ENCODE assay signal across 8 cellular contexts in the genomic region with DNA sequence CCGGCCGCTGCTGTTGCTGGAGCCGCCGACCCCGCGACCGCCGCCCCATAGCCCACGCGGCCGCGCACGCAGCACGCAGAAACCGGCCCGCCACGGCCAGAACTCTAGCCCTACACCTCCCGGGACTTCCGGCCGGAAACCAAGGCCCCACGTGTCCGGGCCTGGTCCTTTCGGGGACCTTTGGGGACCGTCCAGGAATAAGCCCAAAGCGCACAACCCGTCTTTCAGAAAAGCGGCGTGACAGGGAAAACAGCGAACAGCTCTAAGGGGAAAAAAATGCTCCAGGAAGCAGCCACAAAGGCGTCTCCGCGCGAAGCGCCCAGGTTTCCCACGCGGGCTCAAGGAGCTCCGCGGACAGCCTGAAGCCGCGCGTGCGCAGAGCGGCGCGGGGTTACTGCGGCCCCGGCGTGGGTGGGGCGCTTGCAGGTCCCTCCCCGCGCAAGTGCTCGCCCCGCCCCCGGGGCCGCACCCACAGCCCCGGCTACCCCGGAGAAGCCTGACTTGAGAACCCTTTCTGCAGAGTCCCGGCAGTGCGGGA. TPM values are rescaled to one million over a fixed set of nuclear protein-coding genes. Genes with fewer than 3 reads are reported as not detected.
A peak's percentile ranks its signal among the peaks of the same experiment; 100 is the strongest.
DNase-seq lines count a peak whose midpoint lies in the region; ATAC-seq and TF ChIP-seq lines count a peak whose summit lies in the region.

A gene (minus strand): TSS at position 114 of the 538 bp plus-strand sequence. CDS start 65 bp downstream, at position 49.
A gene with protein sequence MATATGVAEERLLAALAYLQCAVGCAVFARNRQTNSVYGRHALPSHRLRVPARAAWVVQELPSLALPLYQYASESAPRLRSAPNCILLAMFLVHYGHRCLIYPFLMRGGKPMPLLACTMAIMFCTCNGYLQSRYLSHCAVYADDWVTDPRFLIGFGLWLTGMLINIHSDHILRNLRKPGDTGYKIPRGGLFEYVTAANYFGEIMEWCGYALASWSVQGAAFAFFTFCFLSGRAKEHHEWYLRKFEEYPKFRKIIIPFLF (plus strand): TSS at position 510 of the 538 bp plus-strand sequence. CDS start 137 bp downstream, outside the sequence.

- peak; percentile 89 for ATAC-seq in HG02610 (IDR thresholded peaks at IDR 0.05; ENCODE audit: unreplicated experiment)

- H3K27me3 ChIP-seq in SK-N-SH (ENCODE audit: insufficient read depth), result no peaks in the 10 kb centered on the region

- CTCF ChIA-PET in GM10248 (lab: Yijun Ruan, JAX), result interaction anchor here (0.8 to 3.0 kb wide), 7 partner anchors 9 to 117 kb away, joined by 3 to 12 read pairs (median 4); no protein-coding TSS in a partner anchor
- CTCF ChIA-PET in SK-N-SH (lab: Yijun Ruan, JAX), result interaction anchor here (0.6 to 1.6 kb wide), 6 partner anchors 14 to 134 kb away, joined by 3 to 5 read pairs (median 4); no protein-coding TSS in a partner anchor

- POLR2A ChIA-PET in GM10248 (lab: Yijun Ruan, JAX), result interaction anchor here (0.7 to 1.5 kb wide), 2 partner anchors 8 to 15 kb away, joined by 3 to 4 read pairs; no protein-coding TSS in a partner anchor
- POLR2A ChIA-PET in SK-N-SH (lab: Yijun Ruan, JAX), result interaction anchor here (0.6 to 1.0 kb wide), 4 partner anchors 79 to 1211 kb away, joined by 3 to 6 read pairs (median 4); a partner anchor contains a TSS

- peaks cover 92% of the 10 kb centered on the region for H3K79me2 ChIP-seq in SK-N-SH (ENCODE audit: insufficient read depth)

- TF ChIP-seq EP300 in SK-N-SH (IDR thresholded peaks at IDR 0.05; ENCODE audit: borderline replicate concordance in 1 of 2, low read depth in 1 of 2, low read length in 1 of 2), result no peak

- TF ChIP-seq CTCF in GM10248 (IDR thresholded peaks at IDR 0.05; ENCODE audit: control extremely low read depth, extremely low read depth, low read depth, missing control alignments) (no peak), SK-N-SH (IDR thresholded peaks at IDR 0.05) (no peak)

- H3K27ac ChIP-seq in SK-N-SH (ENCODE audit: low read depth in 2 of 2, low read length in 1 of 2) (peak within 1 kb of the TSS; percentile 91 to 98), temporal lobe (ENCODE audit: low read depth, low read length) (peak within 1 kb of the TSS; percentile 83)

- H4K20me1 ChIP-seq in SK-N-SH (ENCODE audit: insufficient read depth), result peaks cover 34% of the 10 kb centered on the region

- peak within 1 kb of the TSS; percentile 81 for H3K9ac ChIP-seq in SK-N-SH

- H3K4me3 ChIP-seq in SK-N-SH (ENCODE audit: low read depth in 2 of 2, low read length in 1 of 2), result peak within 1 kb of the TSS; percentile 91 to 95

- no peaks in the 10 kb centered on the region for H3F3A ChIP-seq in SK-N-SH (replicated peaks; ENCODE audit: insufficient read depth)

- no peak for TF ChIP-seq RAD21 in SK-N-SH (IDR thresholded peaks at IDR 0.05; ENCODE audit: low read length)

- peaks cover 26 to 32% of the 10 kb centered on the region in 2 experiments for H3K36me3 ChIP-seq in SK-N-SH (replicated peaks in 1 of 2; ENCODE audit: control insufficient read depth in 1 of 2, insufficient read depth in 2 of 2, low read length in 1 of 2)

- H3K4me2 ChIP-seq in SK-N-SH, result peak within 1 kb of the TSS; percentile 80

- DNase-seq in GM10248 (ENCODE audit: extremely low spot score), result peak; percentile 99
- DNase-seq in NCI-H1092 (lab: John Stamatoyannopoulos, UW), result peak; percentile 84
- DNase-seq in SK-N-SH, result peak; percentile 99
- DNase-seq in activated naive CD4-positive, alpha-beta T cell treated with anti-CD3 and anti-CD28 coated beads, Interleukin-2, amount 50 U/mL, for 16 hours, result peak; percentile 92
- DNase-seq in globus pallidus (ENCODE audit: low spot score), result peak; percentile 93
- peak; percentile 95 for DNase-seq in occipital lobe (lab: John Stamatoyannopoulos, UW)

- H3K9me2 ChIP-seq in SK-N-SH, result no peaks in the 10 kb centered on the region

- peak within 1 kb of the TSS; percentile 97 for H2AFZ ChIP-seq in SK-N-SH (ENCODE audit: low read depth)

- peaks cover 5 to 22% of the 10 kb centered on the region in 2 experiments; a peak in 2 of 4 replicates for H3K4me1 ChIP-seq in SK-N-SH (ENCODE audit: control insufficient read depth in 1 of 2, insufficient read depth in 2 of 2, low read depth in 1 of 2, low read length in 1 of 2)

- WGBS in SK-N-SH (ENCODE audit: low lambda C conversion rate), result under 1% methylated on average over 42 of the region's 59 CpGs

- no peaks in the 10 kb centered on the region for H3K9me3 ChIP-seq in SK-N-SH

TF ChIP-seq in SK-N-SH, 30 proteins besides CTCF, POLR2A, EP300 and RAD21 (continues in another document):
- TF ChIP-seq, protein P1, sequence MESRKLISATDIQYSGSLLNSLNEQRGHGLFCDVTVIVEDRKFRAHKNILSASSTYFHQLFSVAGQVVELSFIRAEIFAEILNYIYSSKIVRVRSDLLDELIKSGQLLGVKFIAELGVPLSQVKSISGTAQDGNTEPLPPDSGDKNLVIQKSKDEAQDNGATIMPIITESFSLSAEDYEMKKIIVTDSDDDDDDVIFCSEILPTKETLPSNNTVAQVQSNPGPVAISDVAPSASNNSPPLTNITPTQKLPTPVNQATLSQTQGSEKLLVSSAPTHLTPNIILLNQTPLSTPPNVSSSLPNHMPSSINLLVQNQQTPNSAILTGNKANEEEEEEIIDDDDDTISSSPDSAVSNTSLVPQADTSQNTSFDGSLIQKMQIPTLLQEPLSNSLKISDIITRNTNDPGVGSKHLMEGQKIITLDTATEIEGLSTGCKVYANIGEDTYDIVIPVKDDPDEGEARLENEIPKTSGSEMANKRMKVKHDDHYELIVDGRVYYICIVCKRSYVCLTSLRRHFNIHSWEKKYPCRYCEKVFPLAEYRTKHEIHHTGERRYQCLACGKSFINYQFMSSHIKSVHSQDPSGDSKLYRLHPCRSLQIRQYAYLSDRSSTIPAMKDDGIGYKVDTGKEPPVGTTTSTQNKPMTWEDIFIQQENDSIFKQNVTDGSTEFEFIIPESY (IDR thresholded peaks at IDR 0.05; ENCODE audit: borderline replicate concordance, low read depth), result no peak
- TF ChIP-seq, protein P2, sequence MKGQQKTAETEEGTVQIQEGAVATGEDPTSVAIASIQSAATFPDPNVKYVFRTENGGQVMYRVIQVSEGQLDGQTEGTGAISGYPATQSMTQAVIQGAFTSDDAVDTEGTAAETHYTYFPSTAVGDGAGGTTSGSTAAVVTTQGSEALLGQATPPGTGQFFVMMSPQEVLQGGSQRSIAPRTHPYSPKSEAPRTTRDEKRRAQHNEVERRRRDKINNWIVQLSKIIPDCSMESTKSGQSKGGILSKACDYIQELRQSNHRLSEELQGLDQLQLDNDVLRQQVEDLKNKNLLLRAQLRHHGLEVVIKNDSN (IDR thresholded peaks at IDR 0.05; ENCODE audit: borderline replicate concordance, low read depth), result peak; percentile 96
- TF ChIP-seq JUND (IDR thresholded peaks at IDR 0.05) (no peak), RCOR1 (IDR thresholded peaks at IDR 0.05; ENCODE audit: low read length) (no peak), SIN3A (IDR thresholded peaks at IDR 0.05; ENCODE audit: borderline replicate concordance, low read depth, low read length) (peak; percentile 17; the same call in 1 of the 2 replicates), RXRA (IDR thresholded peaks at IDR 0.05; ENCODE audit: borderline replicate concordance, low read depth) (no peak), MEF2A (IDR thresholded peaks at IDR 0.05; ENCODE audit: borderline replicate concordance, low read depth) (no peak), GATA2 (CRISPR knock-in tag; IDR thresholded peaks at IDR 0.05) (no peak), FOSL2 (IDR thresholded peaks at IDR 0.05; ENCODE audit: borderline replicate concordance, low read depth) (no peak), TCF12 (IDR thresholded peaks at IDR 0.05) (no peak), FOXJ3 (CRISPR knock-in tag; IDR thresholded peaks at IDR 0.05) (no peak)
- TF ChIP-seq, protein P3, sequence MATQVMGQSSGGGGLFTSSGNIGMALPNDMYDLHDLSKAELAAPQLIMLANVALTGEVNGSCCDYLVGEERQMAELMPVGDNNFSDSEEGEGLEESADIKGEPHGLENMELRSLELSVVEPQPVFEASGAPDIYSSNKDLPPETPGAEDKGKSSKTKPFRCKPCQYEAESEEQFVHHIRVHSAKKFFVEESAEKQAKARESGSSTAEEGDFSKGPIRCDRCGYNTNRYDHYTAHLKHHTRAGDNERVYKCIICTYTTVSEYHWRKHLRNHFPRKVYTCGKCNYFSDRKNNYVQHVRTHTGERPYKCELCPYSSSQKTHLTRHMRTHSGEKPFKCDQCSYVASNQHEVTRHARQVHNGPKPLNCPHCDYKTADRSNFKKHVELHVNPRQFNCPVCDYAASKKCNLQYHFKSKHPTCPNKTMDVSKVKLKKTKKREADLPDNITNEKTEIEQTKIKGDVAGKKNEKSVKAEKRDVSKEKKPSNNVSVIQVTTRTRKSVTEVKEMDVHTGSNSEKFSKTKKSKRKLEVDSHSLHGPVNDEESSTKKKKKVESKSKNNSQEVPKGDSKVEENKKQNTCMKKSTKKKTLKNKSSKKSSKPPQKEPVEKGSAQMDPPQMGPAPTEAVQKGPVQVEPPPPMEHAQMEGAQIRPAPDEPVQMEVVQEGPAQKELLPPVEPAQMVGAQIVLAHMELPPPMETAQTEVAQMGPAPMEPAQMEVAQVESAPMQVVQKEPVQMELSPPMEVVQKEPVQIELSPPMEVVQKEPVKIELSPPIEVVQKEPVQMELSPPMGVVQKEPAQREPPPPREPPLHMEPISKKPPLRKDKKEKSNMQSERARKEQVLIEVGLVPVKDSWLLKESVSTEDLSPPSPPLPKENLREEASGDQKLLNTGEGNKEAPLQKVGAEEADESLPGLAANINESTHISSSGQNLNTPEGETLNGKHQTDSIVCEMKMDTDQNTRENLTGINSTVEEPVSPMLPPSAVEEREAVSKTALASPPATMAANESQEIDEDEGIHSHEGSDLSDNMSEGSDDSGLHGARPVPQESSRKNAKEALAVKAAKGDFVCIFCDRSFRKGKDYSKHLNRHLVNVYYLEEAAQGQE (IDR thresholded peaks at IDR 0.05; ENCODE audit: low read depth, low read length), result no peak

RNA-seq across cellular contexts. Expression of the first gene that starts in this region (rescaled TPM):
- polyA plus RNA-seq in SK-N-SH (2012; rRNA removed), result 76.7 and 78.9 TPM in 2 replicates
- 75.1 and 78.1 TPM in 2 replicates for polyA plus RNA-seq in SK-N-SH (2012; cell fraction: cytosol; rRNA removed)
- polyA plus RNA-seq in SK-N-SH (2012; cell fraction: nucleus; rRNA removed), result 112 and 123 TPM in 2 replicates
- total RNA-seq in occipital lobe (41.2 TPM), temporal lobe (29.7 TPM)

RNA-seq across cellular contexts. Expression of the second gene that starts in this region (rescaled TPM):
- polyA plus RNA-seq in SK-N-SH (2012; rRNA removed), result 24.0 and 25.1 TPM in 2 replicates
- polyA plus RNA-seq in SK-N-SH (2012; cell fraction: cytosol; rRNA removed), result 15.9 and 25.5 TPM in 2 replicates
- 19.4 and 21.6 TPM in 2 replicates for polyA plus RNA-seq in SK-N-SH (2012; cell fraction: nucleus; rRNA removed)
- total RNA-seq in occipital lobe (51.8 TPM), temporal lobe (35.4 TPM)

Comparison
In these comparisons a context has a peak if more than half of its experiments do, and no peak if none do; other contexts are left out.
1. Peak in every context shown above with its lines: DNase-seq, ATAC-seq, H3K4me3 ChIP-seq and H3K27ac ChIP-seq.